ENCODE assay signal across 13 cellular contexts in genomic region chr3:127073931-127074820, GRCh38.
DNase-seq lines count a peak whose midpoint lies in the region; ATAC-seq and TF ChIP-seq lines count a peak whose summit lies in the region.
"Had no signal": no experiment of that assay in that cellular context is flagged by ENCODE, and none has a peak within 500 bp of the region (broad histone marks: within the 10 kb centered on the region; RNA-seq: fewer than 3 reads in every experiment).

No MANE protein-coding gene starts in this region.

- no peaks in the 10 kb centered on the region for H3F3A ChIP-seq in Loucy (ENCODE audit: low read depth)

- H3K4me1 ChIP-seq in Loucy (ENCODE audit: insufficient read depth, low read length, poor library complexity, severe bottlenecking): peaks cover 15% of the 10 kb centered on the region
- H3K4me1 ChIP-seq: HAP-1, upper lobe of right lung had no signal

- H3K9me2 ChIP-seq in Loucy (replicated peaks; ENCODE audit: low read depth, low read length): no peaks in the 10 kb centered on the region

- DNase-seq in CD14-positive monocyte (ENCODE audit: low spot score) (peak; percentile 20), T47D (ENCODE audit: low read depth in 1 of 2, low spot score in 1 of 2) (peak; percentile 81 to 97), GM20000 (ENCODE audit: low spot score) (no peak)
- DNase-seq in activated CD4-positive, alpha-beta T cell treated with anti-CD3 and anti-CD28 coated beads, Interleukin-2, amount 50 U/mL, for 1 hour: no peak
- DNase-seq: activated CD4-positive, alpha-beta T cell treated with anti-CD3 and anti-CD28 coated beads for 4 hours; activated naive CD4-positive, alpha-beta T cell had no signal

- H3K27ac Mint-ChIP-seq in CD14-positive monocyte: no peak overlapping the region
- peak overlapping the region; percentile 65 to 92 (median 74) for H3K27ac Mint-ChIP-seq in nephron

- ATAC-seq in GM19467 (IDR thresholded peaks at IDR 0.05; ENCODE audit: unreplicated experiment): no peak
- ATAC-seq in HG02970 (IDR thresholded peaks at IDR 0.05; ENCODE audit: low FRiP score, unreplicated experiment): no peak

- in situ Hi-C loops in T47D (cut with HindIII; ENCODE audit: low pct_unique_long_range_greater_than_20kb, low sequenced_read_pairs): no loop called here

- peaks cover 0 to 6% (median 2%) of the 10 kb centered on the region in 7 donors for H3K9me3 Mint-ChIP-seq in CD14-positive monocyte
- H3K9me3 Mint-ChIP-seq in nephron: no peaks in the 10 kb centered on the region

- no peak overlapping the region for H2AFZ ChIP-seq in Loucy (ENCODE audit: low read length)

- H3K4me3 ChIP-seq in Loucy (ENCODE audit: low read length, poor library complexity, severe bottlenecking): no peak overlapping the region
- H3K4me3 ChIP-seq: HAP-1, SK-N-MC, upper lobe of right lung had no signal

- no peaks in the 10 kb centered on the region for H3K27me3 ChIP-seq in Loucy (ENCODE audit: insufficient read depth, low read length, poor library complexity, severe bottlenecking)

- peak overlapping the region; percentile 3 for H3K4me2 ChIP-seq in Loucy (ENCODE audit: low read depth, low read length, poor library complexity, severe bottlenecking)

- H3K9me3 ChIP-seq in Loucy (ENCODE audit: insufficient read depth, low read depth, low read length): no peaks in the 10 kb centered on the region
- H3K9me3 ChIP-seq: HAP-1, upper lobe of right lung had no signal

- intact Hi-C loops in CD14-positive monocyte (cut with micrococcal nuclease): no loop called here

- H3K36me3 Mint-ChIP-seq in CD14-positive monocyte: no peaks in the 10 kb centered on the region
- H3K36me3 Mint-ChIP-seq in nephron (ENCODE audit: low read depth): no peaks in the 10 kb centered on the region

- peaks cover 1 to 5% (median 4%) of the 10 kb centered on the region in 3 donors for H3K27me3 Mint-ChIP-seq in CD14-positive monocyte (ENCODE audit: low read depth in 3 of 3)
- H3K27me3 Mint-ChIP-seq in nephron (ENCODE audit: low read depth): peaks cover 12% of the 10 kb centered on the region

- H4K20me1 ChIP-seq in Loucy (ENCODE audit: insufficient read depth, low read length, poor library complexity, severe bottlenecking): no peaks in the 10 kb centered on the region

- no peaks in the 10 kb centered on the region for H3K36me3 ChIP-seq in Loucy (ENCODE audit: insufficient read depth, low read length)
- H3K36me3 ChIP-seq: HAP-1, upper lobe of right lung had no signal

- no peak overlapping the region for H3K4me3 Mint-ChIP-seq in CD14-positive monocyte
- no peak overlapping the region for H3K4me3 Mint-ChIP-seq in nephron

- H3K79me2 ChIP-seq in Loucy (ENCODE audit: insufficient read depth, low read length): no peaks in the 10 kb centered on the region

- no peak for TF ChIP-seq CTCF in CD14-positive monocyte (IDR thresholded peaks at IDR 0.05)
- TF ChIP-seq CTCF in Loucy (conservative IDR thresholded peaks at IDR 0.05; ENCODE audit: low read length): no peak
- no peak for TF ChIP-seq CTCF in nephron (IDR thresholded peaks at IDR 0.05; ENCODE audit: unreplicated experiment in 3 of 3)
- TF ChIP-seq CTCF in GM20000 (IDR thresholded peaks at IDR 0.05; ENCODE audit: extremely low read depth, missing control alignments): no peak

- H3K4me1 Mint-ChIP-seq in CD14-positive monocyte: no peaks in the 10 kb centered on the region
- peaks cover 18% of the 10 kb centered on the region for H3K4me1 Mint-ChIP-seq in nephron

- peak overlapping the region; percentile 4 for H3K9ac ChIP-seq in Loucy (ENCODE audit: low read depth, low read length, poor library complexity, severe bottlenecking)

Comparison
In these comparisons a context has a peak if more than half of its experiments do, and no peak if none do; other contexts are left out.
1. DNase-seq: peak in CD14-positive monocyte (single experiment) and T47D (2 of 2); none in GM20000 (single experiment) and activated CD4-positive, alpha-beta T cell treated with anti-CD3 and anti-CD28 coated beads, Interleukin-2, amount 50 U/mL, for 1 hour (single experiment).
2. H3K27ac Mint-ChIP-seq: peak in nephron (3 of 3); none in CD14-positive monocyte (0 of 7).